In genomic region chr17:47949197-47949759, GRCh38 we compare ENCODE assay signal across 8 cellular contexts. TPM values are rescaled to one million over a fixed set of nuclear protein-coding genes. Genes with fewer than 3 reads are reported as not detected.
DNase-seq lines count a peak whose midpoint lies in the region; ATAC-seq, FAIRE-seq and TF ChIP-seq lines count a peak whose summit lies in the region.

No MANE protein-coding gene starts in this region.

- peaks cover 6 to 9% of the 10 kb centered on the region in 2 donors for H3K36me3 ChIP-seq in kidney (ENCODE audit: control insufficient read depth in 1 of 2, insufficient read depth in 2 of 2, low read length in 2 of 2)

- FAIRE-seq in kidney (lab: Jason Lieb, UNC): no peak

- ATAC-seq in HG02870 (IDR thresholded peaks at IDR 0.05; ENCODE audit: unreplicated experiment): peak; percentile 53
- ATAC-seq in GM18873 (IDR thresholded peaks at IDR 0.05; ENCODE audit: low FRiP score, unreplicated experiment): no peak

- peak; percentile 87 for TF ChIP-seq CTCF in kidney (IDR thresholded peaks at IDR 0.05; ENCODE audit: borderline replicate concordance, extremely low read depth, insufficient read depth)

- DNase-seq in ELF-1 (ENCODE audit: low read depth, low spot score) (peak; percentile 90), NCI-H2196 treated with DMSO at 0.1 percent for 48 hours (lab: John Stamatoyannopoulos, UW; ENCODE audit: unreplicated experiment) (peak; percentile 86), caudate nucleus (lab: John Stamatoyannopoulos, UW) (peak in 57 of 61 donors; percentile 14 to 82 (median 62)), kidney (peak; percentile 98)
- peak; percentile 67 to 72 (median 69) for DNase-seq in activated CD4-positive, CD25-positive, alpha-beta regulatory T cell (lab: John Stamatoyannopoulos, UW)
- peak; percentile 82 for DNase-seq in stimulated activated CD4-positive, alpha-beta T cell treated with anti-CD3 and anti-CD28 coated beads, Interleukin-12 subunit alpha, Interleukin-12 subunit beta, amount 100 ng/mL, for 4 hours

- intact Hi-C loops in kidney (cut with DNase I): no loop called here

- peaks cover 41 to 71% of the 10 kb centered on the region in 2 donors for H3K4me1 ChIP-seq in kidney (ENCODE audit: control insufficient read depth in 1 of 2, insufficient read depth in 1 of 2, low read depth in 1 of 2, low read length in 2 of 2)

- H3K9me3 ChIP-seq in kidney (ENCODE audit: control insufficient read depth in 1 of 2, low read length in 2 of 2): no peaks in the 10 kb centered on the region

- H3K27ac ChIP-seq in caudate nucleus (ENCODE audit: low read depth, low read length) (peak overlapping the region; percentile 17), kidney (ENCODE audit: low read depth in 2 of 2, low read length in 2 of 2) (peak overlapping the region; percentile 87 to 97)

- H3K4me3 ChIP-seq in kidney (ENCODE audit: low read length in 2 of 2): peak overlapping the region; percentile 9 to 43

- peak overlapping the region; percentile 42 to 81 for H3K9ac ChIP-seq in kidney (ENCODE audit: low read length in 2 of 2)

RNA-seq across cellular contexts. Expression of gene PNPO, which starts 7.9 kb away (rescaled TPM):
- total RNA-seq in kidney: 45.1 TPM
- 55.8 TPM for polyA plus RNA-seq in kidney (ENCODE audit: insufficient read depth, low read depth, low replicate concordance)

RNA-seq across cellular contexts. Expression of gene PRR15L, which starts 8.4 kb away (rescaled TPM):
- total RNA-seq in kidney: 105 TPM
- polyA plus RNA-seq in kidney (ENCODE audit: insufficient read depth, low read depth, low replicate concordance): 64.5 TPM

RNA-seq across cellular contexts. Expression of gene CDK5RAP3, which starts 21.6 kb away (rescaled TPM):
- total RNA-seq in kidney: 208 TPM
- 140 TPM for polyA plus RNA-seq in kidney (ENCODE audit: insufficient read depth, low read depth, low replicate concordance)

RNA-seq across cellular contexts. Expression of gene SP2, which starts 53.2 kb away (rescaled TPM):
- total RNA-seq in kidney: 23.6 TPM
- polyA plus RNA-seq in kidney (ENCODE audit: insufficient read depth, low read depth, low replicate concordance): 9.0 TPM
